ENCODE assay signal across 2 cellular contexts in genomic region chr9:120883608-120883996, GRCh38.
TF ChIP-seq lines count a peak whose summit lies in the region.

No MANE protein-coding gene starts in this region.

TF ChIP-seq in HepG2, 621 proteins besides CTCF, POLR2A, EP300 and RAD21:
- TF ChIP-seq THAP11 (CRISPR knock-in tag; IDR thresholded peaks at IDR 0.05) = no peak
- TF ChIP-seq SP140L (CRISPR knock-in tag; IDR thresholded peaks at IDR 0.05; ENCODE audit: borderline replicate concordance) = no peak
- no peak for TF ChIP-seq KDM1A (CRISPR knock-in tag; IDR thresholded peaks at IDR 0.05)
- TF ChIP-seq ZZZ3 (CRISPR knock-in tag; IDR thresholded peaks at IDR 0.05; ENCODE audit: borderline replicate concordance) = no peak
- TF ChIP-seq NRL (CRISPR knock-in tag; IDR thresholded peaks at IDR 0.05; ENCODE audit: borderline replicate concordance) = no peak
- TF ChIP-seq, protein P1, sequence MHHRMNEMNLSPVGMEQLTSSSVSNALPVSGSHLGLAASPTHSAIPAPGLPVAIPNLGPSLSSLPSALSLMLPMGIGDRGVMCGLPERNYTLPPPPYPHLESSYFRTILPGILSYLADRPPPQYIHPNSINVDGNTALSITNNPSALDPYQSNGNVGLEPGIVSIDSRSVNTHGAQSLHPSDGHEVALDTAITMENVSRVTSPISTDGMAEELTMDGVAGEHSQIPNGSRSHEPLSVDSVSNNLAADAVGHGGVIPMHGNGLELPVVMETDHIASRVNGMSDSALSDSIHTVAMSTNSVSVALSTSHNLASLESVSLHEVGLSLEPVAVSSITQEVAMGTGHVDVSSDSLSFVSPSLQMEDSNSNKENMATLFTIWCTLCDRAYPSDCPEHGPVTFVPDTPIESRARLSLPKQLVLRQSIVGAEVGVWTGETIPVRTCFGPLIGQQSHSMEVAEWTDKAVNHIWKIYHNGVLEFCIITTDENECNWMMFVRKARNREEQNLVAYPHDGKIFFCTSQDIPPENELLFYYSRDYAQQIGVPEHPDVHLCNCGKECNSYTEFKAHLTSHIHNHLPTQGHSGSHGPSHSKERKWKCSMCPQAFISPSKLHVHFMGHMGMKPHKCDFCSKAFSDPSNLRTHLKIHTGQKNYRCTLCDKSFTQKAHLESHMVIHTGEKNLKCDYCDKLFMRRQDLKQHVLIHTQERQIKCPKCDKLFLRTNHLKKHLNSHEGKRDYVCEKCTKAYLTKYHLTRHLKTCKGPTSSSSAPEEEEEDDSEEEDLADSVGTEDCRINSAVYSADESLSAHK (CRISPR knock-in tag; IDR thresholded peaks at IDR 0.05; ENCODE audit: borderline replicate concordance) = no peak

TF ChIP-seq in HCT116, 20 proteins besides CTCF, POLR2A, EP300 and RAD21:
- TF ChIP-seq ELF1 (IDR thresholded peaks at IDR 0.05; ENCODE audit: borderline replicate concordance, low read depth) = no peak
- TF ChIP-seq YY1 (IDR thresholded peaks at IDR 0.05; ENCODE audit: extremely low read depth, insufficient replicate concordance, low read depth, low read length) = no peak
- no peak for TF ChIP-seq EGR1 (IDR thresholded peaks at IDR 0.05; ENCODE audit: low read depth)
- TF ChIP-seq ZFX (IDR thresholded peaks at IDR 0.05) = no peak
- no peak for TF ChIP-seq EZH2phosphoT487 (IDR thresholded peaks at IDR 0.05; ENCODE audit: borderline replicate concordance)
- TF ChIP-seq ZNF274 (IDR thresholded peaks at IDR 0.05; ENCODE audit: low read depth, low read length) = no peak
- TF ChIP-seq SRF (IDR thresholded peaks at IDR 0.05; ENCODE audit: low read depth) = no peak
- no peak for TF ChIP-seq JUND (IDR thresholded peaks at IDR 0.05)
- TF ChIP-seq TCF7L2 (IDR thresholded peaks at IDR 0.05; ENCODE audit: borderline replicate concordance, extremely low read depth, insufficient read depth, insufficient read length) = no peak
- no peak for TF ChIP-seq EZH2 (IDR thresholded peaks at IDR 0.05)
- no peak for TF ChIP-seq SIN3A (IDR thresholded peaks at IDR 0.05; ENCODE audit: low read depth)
- TF ChIP-seq FOSL1 (IDR thresholded peaks at IDR 0.05; ENCODE audit: low read depth) = no peak
- no peak for TF ChIP-seq MAX (IDR thresholded peaks at IDR 0.05)
- TF ChIP-seq SP1 (IDR thresholded peaks at IDR 0.05; ENCODE audit: low read depth) = no peak
- TF ChIP-seq CBX3 (IDR thresholded peaks at IDR 0.05; ENCODE audit: low read depth) = no peak
- TF ChIP-seq POLR2AphosphoS5 (IDR thresholded peaks at IDR 0.05; ENCODE audit: low read depth, low read length) = no peak
